8 cellular contexts compared by ENCODE assay signal in genomic region chr3:47476330-47476626, GRCh38. TPM values are rescaled to one million over a fixed set of nuclear protein-coding genes. Genes with fewer than 3 reads are reported as not detected.
DNase-seq lines count a peak whose midpoint lies in the region; ATAC-seq, FAIRE-seq and TF ChIP-seq lines count a peak whose summit lies in the region.

No MANE protein-coding gene starts in this region.

- no peaks in the 10 kb centered on the region for H3K9me3 ChIP-seq in Caco-2
- no peaks in the 10 kb centered on the region for H3K9me3 ChIP-seq in OCI-LY1 (ENCODE audit: low read length)
- no peaks in the 10 kb centered on the region for H3K9me3 ChIP-seq in pancreas

- 40 to 50% methylated on average over 5 of the region's 5 CpGs for WGBS in pancreas, 2 donors

- FAIRE-seq in pancreas (lab: Jason Lieb, UNC) = no peak
- FAIRE-seq in HTR-8/SVneo (lab: Jason Lieb, UNC) = no peak

- no peaks in the 10 kb centered on the region for H3K36me3 ChIP-seq in Caco-2 (ENCODE audit: control insufficient read depth, insufficient read depth, low read length)
- H3K36me3 ChIP-seq in OCI-LY1 (ENCODE audit: insufficient read depth, low read length) = no peaks in the 10 kb centered on the region
- no peaks in the 10 kb centered on the region for H3K36me3 ChIP-seq in pancreas

- H3K27me3 Mint-ChIP-seq in Caco-2 (ENCODE audit: insufficient read depth, unreplicated experiment) (no peaks in the 10 kb centered on the region), endothelial cell (ENCODE audit: unreplicated experiment) (peaks cover 2% of the 10 kb centered on the region)

- peaks cover 37% of the 10 kb centered on the region for H3K79me2 ChIP-seq in OCI-LY1 (ENCODE audit: insufficient read depth, low read length)

- H3K27me3 ChIP-seq in Caco-2 (replicated peaks; ENCODE audit: control insufficient read depth, insufficient read depth, low read length) (no peaks in the 10 kb centered on the region), OCI-LY1 (ENCODE audit: insufficient read depth, low read length) (no peaks in the 10 kb centered on the region), pancreas (no peaks in the 10 kb centered on the region)

- H3K4me1 Mint-ChIP-seq in Caco-2 (ENCODE audit: low read depth, unreplicated experiment) = peaks cover 12% of the 10 kb centered on the region
- H3K4me1 Mint-ChIP-seq in endothelial cell (ENCODE audit: unreplicated experiment) = peaks cover 22% of the 10 kb centered on the region

- H3K36me3 Mint-ChIP-seq in Caco-2 (ENCODE audit: insufficient read depth, unreplicated experiment) (peaks cover 15% of the 10 kb centered on the region), endothelial cell (ENCODE audit: low read depth, unreplicated experiment) (peaks cover 4% of the 10 kb centered on the region)

- H3K4me2 ChIP-seq in OCI-LY1 (ENCODE audit: low read length) = peak overlapping the region; percentile 56

- H3K9me3 Mint-ChIP-seq in Caco-2 (ENCODE audit: unreplicated experiment) (no peaks in the 10 kb centered on the region), endothelial cell (ENCODE audit: unreplicated experiment) (no peaks in the 10 kb centered on the region)

- H2AFZ ChIP-seq in OCI-LY1 (ENCODE audit: low read length) = peak overlapping the region; percentile 37

- CTCF ChIA-PET in Caco-2 (lab: Charles Lee) = interaction anchor here (0.7 to 4.0 kb wide), 4 partner anchors 33 to 55 kb away, joined by 3 to 42 read pairs (median 4); no protein-coding TSS in a partner anchor

- H3K4me1 ChIP-seq in Caco-2 = peaks cover 12% of the 10 kb centered on the region
- peaks cover 29% of the 10 kb centered on the region for H3K4me1 ChIP-seq in OCI-LY1 (ENCODE audit: insufficient read depth, low read length, severe bottlenecking)
- H3K4me1 ChIP-seq in pancreas = peaks cover 0 to 20% (median 8%) of the 10 kb centered on the region in 3 donors

- H3K4me3 ChIP-seq in Caco-2 (ENCODE audit: low read depth, low read length) (peak overlapping the region; percentile 27; the same call in 1 of the 2 replicates), OCI-LY1 (ENCODE audit: low read depth, low read length, poor library complexity, severe bottlenecking) (peak overlapping the region; percentile 69), pancreas (peak overlapping the region; percentile 64 to 97 (median 82))

- no TSS peak for BruUV-seq in Caco-2 (replicated peaks; lab: Mats Ljungman, UMichigan)

- no peak for ATAC-seq in pancreas

- H3K9me2 ChIP-seq in OCI-LY1 (ENCODE audit: low read depth, low read length) = no peaks in the 10 kb centered on the region

- no peak overlapping the region for H3K27ac ChIP-seq in OCI-LY1 (ENCODE audit: low read depth, low read length, poor library complexity, severe bottlenecking)
- peak overlapping the region; percentile 2 to 77 (median 68) for H3K27ac ChIP-seq in pancreas

- no peak for DNase-seq in Caco-2
- DNase-seq in endothelial cell (ENCODE audit: low spot score) = no peak
- DNase-seq in pancreas = no peak
- DNase-seq in NCI-H1417 (lab: John Stamatoyannopoulos, UW) = no peak
- DNase-seq in HTR-8/SVneo (ENCODE audit: insufficient read length, low spot score) = no peak
- no peak for DNase-seq in cortex of kidney (lab: John Stamatoyannopoulos, UW)
- no peak for DNase-seq in activated CD4-positive, alpha-beta T cell treated with anti-CD3 and anti-CD28 coated beads for 48 hours

- intact Hi-C loops in Caco-2 (cut with micrococcal nuclease; ENCODE audit: unreplicated experiment) = loop anchor here (1.0 kb wide), 1 partner anchor 55 kb away; no protein-coding TSS in a partner anchor
- intact Hi-C loops in pancreas (cut with DNase I) = loop anchor here in 2 of 3 donors (5.0 kb wide), 2 partner anchors 54 to 59 kb away; no protein-coding TSS in a partner anchor

- POLR2A ChIA-PET in Caco-2 (lab: Charles Lee) = no interaction called here

- no peak overlapping the region for H3K27ac Mint-ChIP-seq in Caco-2 (ENCODE audit: unreplicated experiment)
- H3K27ac Mint-ChIP-seq in endothelial cell (ENCODE audit: unreplicated experiment) = peak overlapping the region; percentile 37

- peak overlapping the region; percentile 89 for H3K4me3 Mint-ChIP-seq in Caco-2 (ENCODE audit: unreplicated experiment)
- peak overlapping the region; percentile 89 for H3K4me3 Mint-ChIP-seq in endothelial cell (ENCODE audit: unreplicated experiment)

- H3K9ac ChIP-seq in OCI-LY1 (ENCODE audit: low read length) = peak overlapping the region; percentile 47

- no peaks in the 10 kb centered on the region for H4K20me1 ChIP-seq in OCI-LY1 (ENCODE audit: insufficient read depth, low read length)

- no peaks in the 10 kb centered on the region for H3F3A ChIP-seq in OCI-LY1 (ENCODE audit: insufficient read depth, low read length)

- TF ChIP-seq CTCF in Caco-2 (IDR thresholded peaks at IDR 0.05; ENCODE audit: insufficient read depth in 1 of 2, low read depth in 1 of 2, low read length in 1 of 2, severe bottlenecking in 1 of 2, unreplicated experiment in 1 of 2) (no peak), OCI-LY1 (IDR thresholded peaks at IDR 0.05; ENCODE audit: low read length) (no peak), endothelial cell (IDR thresholded peaks at IDR 0.05; ENCODE audit: unreplicated experiment) (no peak), pancreas (IDR thresholded peaks at IDR 0.05) (no peak)

RNA-seq across cellular contexts. Expression of gene SCAP, which starts 0.5 kb away (rescaled TPM):
- total RNA-seq in Caco-2 (2022) (104 and 115 TPM in 2 replicates), endothelial cell (ENCODE audit: unreplicated experiment) (88.6 TPM), pancreas (10 to 100 TPM; 29.0 to 47.9 (median 36.3) TPM)
- 10 to 100 TPM; 48.8 to 59.5 TPM for polyA plus RNA-seq in pancreas

RNA-seq across cellular contexts. Expression of gene ELP6, which starts 37.2 kb away (rescaled TPM):
- total RNA-seq in Caco-2 (2022) (41.0 and 42.0 TPM in 2 replicates), endothelial cell (ENCODE audit: unreplicated experiment) (49.5 TPM), pancreas (10 to 100 TPM in 3 of 6 donors, 1 to 10 TPM in 3; 7.4 to 12.8 (median 9.9) TPM)
- polyA plus RNA-seq in pancreas = 10 to 100 TPM; 19.5 to 25.6 TPM

Comparison
In these comparisons a context has a peak if more than half of its experiments do, and no peak if none do; other contexts are left out.
1. H3K4me3 ChIP-seq: peak in every context shown above with its lines; median percentile 82 in pancreas; 69 in OCI-LY1; 27 in Caco-2.